Comparison of ENCODE assay signal across 9 cellular contexts in genomic region chr19:43631491-43631890, GRCh38. TPM values are rescaled to one million over a fixed set of nuclear protein-coding genes. Genes with fewer than 3 reads are reported as not detected.
"Had no signal": no experiment of that assay in that cellular context is flagged by ENCODE, and none has a peak within 500 bp of the region (broad histone marks: within the 10 kb centered on the region; RNA-seq: fewer than 3 reads in every experiment).

No MANE protein-coding gene starts in this region.

- ATAC-seq: HepG2 had no signal

- H3K27ac Mint-ChIP-seq: IgD-negative memory B cell had no signal

- H3K9ac ChIP-seq: KMS-11 had no signal

- H3K36me3 Mint-ChIP-seq: IgD-negative memory B cell had no signal

- H3K9me3 Mint-ChIP-seq: IgD-negative memory B cell had no signal

- H3K27ac ChIP-seq: HL-60, KMS-11 had no signal

- FAIRE-seq: HepG2, HTR-8/SVneo had no signal

- H3K4me1 Mint-ChIP-seq: IgD-negative memory B cell had no signal

- H3K4me3 Mint-ChIP-seq: IgD-negative memory B cell had no signal

- DNase-seq: IMR-90, KBM-7, KG1 had no signal

- H3K4me2 ChIP-seq: KMS-11 had no signal

RNA-seq across cellular contexts. Expression of gene CADM4, which starts 8.2 kb away (rescaled TPM):
- polyA plus RNA-seq: IgD-negative memory B cell had no signal

RNA-seq across cellular contexts. Expression of gene SRRM5, which starts 19.6 kb away (rescaled TPM):
- total RNA-seq: HT1080, IMR-90 had no signal
- polyA plus RNA-seq: IgD-negative memory B cell had no signal
